ENCODE assay signal across 23 cellular contexts in genomic region chr1:164953095-164953494, GRCh38.
DNase-seq lines count a peak whose midpoint lies in the region; ATAC-seq, FAIRE-seq and TF ChIP-seq lines count a peak whose summit lies in the region.
"Had no signal": no experiment of that assay in that cellular context is flagged by ENCODE, and none has a peak within 500 bp of the region (broad histone marks: within the 10 kb centered on the region; RNA-seq: fewer than 3 reads in every experiment).

No MANE protein-coding gene starts in this region.

- H2BK5ac ChIP-seq in H1 (ENCODE audit: low read depth, low read length) = no peak overlapping the region

- WGBS in heart right ventricle, 2 donors = 62 to 67% methylated on average over 1 of the region's 1 CpG
- WGBS in H1 (ENCODE audit: extremely low coverage in 1 of 2, insufficient coverage in 1 of 2, insufficient read length in 1 of 2, insufficient replicate concordance in 2 of 2, low coverage in 1 of 2, low lambda C conversion rate in 2 of 2, missing lambda C conversion rate in 1 of 2), 2 experiments = 95% methylated on average over 1 of the region's 1 CpG; no CpG with 5 or more reads in 1 of the 2 experiments

- POLR2A ChIA-PET in H1 (lab: Charles Lee; ENCODE audit: partially characterized antibody) = no interaction called here

- FAIRE-seq in H1 (lab: Jason Lieb, UNC) = no peak
- FAIRE-seq: GM18507 had no signal

- TF ChIP-seq POLR2A in H1 (IDR thresholded peaks at IDR 0.05; ENCODE audit: control extremely low read depth in 1 of 2, low read depth in 2 of 2, low read length in 2 of 2) (no peak), uterus (IDR thresholded peaks at IDR 0.05) (no peak)

- H4K20me1 ChIP-seq in H1 (replicated peaks in 1 of 2; ENCODE audit: control insufficient read depth in 1 of 2, insufficient read depth in 2 of 2, low read length in 2 of 2) = no peaks in the 10 kb centered on the region

- no peaks in the 10 kb centered on the region for H3K79me1 ChIP-seq in H1 (ENCODE audit: low read depth, low read length)

- TF ChIP-seq EP300 in H1 (IDR thresholded peaks at IDR 0.05; ENCODE audit: borderline replicate concordance in 1 of 2, low read depth in 2 of 2, low read length in 2 of 2) = no peak

- H3K4ac ChIP-seq in H1 (replicated peaks; ENCODE audit: insufficient read length, low read depth, low read length) = no peak overlapping the region

- H3K27ac ChIP-seq in heart right ventricle (peak overlapping the region in 1 of 10 donors; percentile 29), right atrium auricular region (no peak overlapping the region), H1 (ENCODE audit: low read depth, low read length) (no peak overlapping the region), uterus (peak overlapping the region; percentile 73 to 82)
- H3K27ac ChIP-seq: colonic mucosa, gastrocnemius medialis, tibial artery had no signal

- H3K9me3 ChIP-seq in heart right ventricle (peaks cover 0 to 17% (median 6%) of the 10 kb centered on the region in 11 donors), right atrium auricular region (peaks cover 10 to 15% of the 10 kb centered on the region in 2 donors), H1 (ENCODE audit: insufficient read depth in 2 of 2, low read depth in 1 of 2, low read length in 1 of 2) (no peaks in the 10 kb centered on the region; a peak in 2 of 4 replicates), uterus (peaks cover 0 to 8% of the 10 kb centered on the region in 2 donors)
- H3K9me3 ChIP-seq: gastrocnemius medialis had no signal

- H3K56ac ChIP-seq in H1 (replicated peaks; ENCODE audit: insufficient read length, low read depth, low read length) = no peak overlapping the region

- no peak overlapping the region for H2BK120ac ChIP-seq in H1 (replicated peaks; ENCODE audit: low read depth, low read length)

- no peak overlapping the region for H3K9ac ChIP-seq in H1 (replicated peaks in 1 of 4; ENCODE audit: extremely low read depth in 1 of 4, low read depth in 3 of 4, low read length in 3 of 4)

- H3K4me1 ChIP-seq in heart right ventricle = peaks cover 0 to 40% (median 20%) of the 10 kb centered on the region in 9 donors
- H3K4me1 ChIP-seq in right atrium auricular region = no peaks in the 10 kb centered on the region
- H3K4me1 ChIP-seq in H1 (replicated peaks in 1 of 4; ENCODE audit: control insufficient read depth in 3 of 4, insufficient read depth in 4 of 4, low read length in 3 of 4) = no peaks in the 10 kb centered on the region; a peak in 1 of 7 replicates
- H3K4me1 ChIP-seq in uterus = peaks cover 0 to 17% of the 10 kb centered on the region in 2 donors
- H3K4me1 ChIP-seq: colonic mucosa, gastrocnemius medialis, tibial artery had no signal

- H3K27me3 ChIP-seq in heart right ventricle (no peaks in the 10 kb centered on the region), right atrium auricular region (no peaks in the 10 kb centered on the region), H1 (replicated peaks in 1 of 4; ENCODE audit: control insufficient read depth in 3 of 4, extremely low read depth in 1 of 4, insufficient read depth in 3 of 4, low read length in 3 of 4) (no peaks in the 10 kb centered on the region), uterus (no peaks in the 10 kb centered on the region)
- H3K27me3 ChIP-seq: colonic mucosa, gastrocnemius medialis, MG63, tibial artery had no signal

- no peaks in the 10 kb centered on the region for H3K36me3 ChIP-seq in heart right ventricle
- no peaks in the 10 kb centered on the region for H3K36me3 ChIP-seq in right atrium auricular region
- H3K36me3 ChIP-seq in H1 (ENCODE audit: control insufficient read depth in 2 of 4, insufficient read depth in 4 of 4, low read length in 3 of 4) = no peaks in the 10 kb centered on the region
- H3K36me3 ChIP-seq in uterus = no peaks in the 10 kb centered on the region
- H3K36me3 ChIP-seq: colonic mucosa, gastrocnemius medialis, MG63, tibial artery had no signal

- H3K14ac ChIP-seq in H1 (ENCODE audit: insufficient read length) = no peak overlapping the region

- peak in 6 of 9 donors; percentile 22 to 55 (median 34) for TF ChIP-seq CTCF in heart right ventricle (IDR thresholded peaks at IDR 0.05)
- peak in 1 of 2 donors; percentile 21 for TF ChIP-seq CTCF in right atrium auricular region (IDR thresholded peaks at IDR 0.05)
- peak in 2 of 3 experiments; percentile 21 to 36; a peak in 2 of 4 replicates for TF ChIP-seq CTCF in H1 (IDR thresholded peaks at IDR 0.05; ENCODE audit: control extremely low read depth in 1 of 3, insufficient read depth in 1 of 3, low read depth in 1 of 3, low read length in 3 of 3)
- no peak for TF ChIP-seq CTCF in uterus (IDR thresholded peaks at IDR 0.05)

- H2BK12ac ChIP-seq in H1 (ENCODE audit: low read depth, low read length) = no peak overlapping the region

- no peak overlapping the region for H3K18ac ChIP-seq in H1 (ENCODE audit: extremely low read depth, low read length)

- H3K4me2 ChIP-seq in H1 (ENCODE audit: insufficient read depth in 1 of 2, low read depth in 2 of 2, low read length in 2 of 2) = no peak overlapping the region
- H3K4me2 ChIP-seq: GM23338 had no signal

- peak in 3 of 8 donors; percentile 29 to 54 (median 49) for ATAC-seq in heart right ventricle
- ATAC-seq: activated CD4-positive, CD25-positive, alpha-beta regulatory T cell treated with anti-CD3 and anti-CD28 coated beads, Interleukin-2, amount 50 U/mL, for 24 hours; CD8-positive, alpha-beta T cell; gastrocnemius medialis; stimulated activated naive B cell treated with anti-CD40 and anti-IgM and Interleukin-4, amounts not matched to agents 10 μg/mL and 1 μg/mL and 100 μg/mL, for 72 hours had no signal

- DNase-seq in heart right ventricle (no peak), right atrium auricular region (ENCODE audit: low spot score) (no peak), H1 (ENCODE audit: low read depth in 1 of 2, low spot score in 2 of 2) (no peak), midbrain (lab: John Stamatoyannopoulos, UW) (peak; percentile 14), uterus (no peak), NOMO-1 treated with DMSO at 0.1 percent for 48 hours (lab: John Stamatoyannopoulos, UW; ENCODE audit: unreplicated experiment) (no peak), ecto neural progenitor cell (ENCODE audit: low spot score) (no peak)
- DNase-seq in stimulated activated CD4-positive, alpha-beta T cell treated with anti-CD3 and anti-CD28 coated beads, Interleukin-15, amount 100 ng/mL, for 24 hours = no peak
- DNase-seq: activated CD8-positive, alpha-beta memory T cell treated with anti-CD3 and anti-CD28 coated beads for 24 hours; CD8-positive, alpha-beta T cell; colonic mucosa; gastrocnemius medialis; MG63; naive B cell; NCI-H187 treated with DMSO at 0.1 percent for 48 hours; NCI-H510A; SIG-M5; stimulated activated naive B cell treated with anti-CD40 and anti-IgM and Interleukin-4, amounts not matched to agents 10 μg/mL and 1 μg/mL and 100 μg/mL, for 72 hours; tibial artery had no signal

- no peaks in the 10 kb centered on the region for H3K23me2 ChIP-seq in H1 (ENCODE audit: low read depth, low read length)

- H2BK15ac ChIP-seq in H1 (ENCODE audit: low read length) = no peak overlapping the region

- TF ChIP-seq RAD21 in H1 (IDR thresholded peaks at IDR 0.05 in 1 of 2, conservative IDR thresholded peaks at IDR 0.05 in 1 of 2; ENCODE audit: low read depth in 2 of 2, low read length in 2 of 2) = peak; percentile 61 to 68; a peak in 3 of 4 replicates

- intact Hi-C loops in heart right ventricle (cut with DNase I) (loop anchor here in 1 of 10 donors (5.0 kb wide), 1 partner anchor 96 kb away; no protein-coding TSS in a partner anchor), uterus (cut with DNase I; ENCODE audit: low total_unique reads) (no loop called here)

- CTCF ChIA-PET in H1 (lab: Charles Lee; ENCODE audit: partially characterized antibody) = interaction anchor here (0.5 to 2.0 kb wide), 12 partner anchors 8 to 863 kb away, joined by 3 to 9 read pairs (median 4); no protein-coding TSS in a partner anchor

- H2BK20ac ChIP-seq in H1 (ENCODE audit: low read length) = no peak overlapping the region

- no peak overlapping the region for H3K23ac ChIP-seq in H1 (ENCODE audit: insufficient read length)

- H3K79me2 ChIP-seq in H1 (ENCODE audit: control insufficient read depth in 1 of 2, insufficient read depth in 2 of 2, low read length in 2 of 2) = no peaks in the 10 kb centered on the region

- no peak overlapping the region; the same call in 1 of the 2 replicates for H4K8ac ChIP-seq in H1 (ENCODE audit: extremely low read depth, insufficient read depth, low read length)

- H4K5ac ChIP-seq in H1 (ENCODE audit: insufficient read length, low read depth, low read length) = no peak overlapping the region

- no peak overlapping the region for H2AK5ac ChIP-seq in H1 (ENCODE audit: low read depth, low read length)

- H3K4me3 ChIP-seq in heart right ventricle (no peak overlapping the region), right atrium auricular region (no peak overlapping the region), H1 (ENCODE audit: extremely low read depth in 1 of 4, insufficient read depth in 2 of 4, low read depth in 3 of 4, low read length in 4 of 4) (no peak overlapping the region), uterus (no peak overlapping the region)
- H3K4me3 ChIP-seq: colonic mucosa, gastrocnemius medialis, GM23338, lung, MG63, tibial artery had no signal

- H4K91ac ChIP-seq in H1 (replicated peaks; ENCODE audit: insufficient read length, low read length) = no peak overlapping the region

- H2AFZ ChIP-seq in H1 (ENCODE audit: low read length) = no peak overlapping the region
- H2AFZ ChIP-seq: GM23338 had no signal

TF ChIP-seq in H1, 55 proteins besides CTCF, POLR2A, EP300 and RAD21:
- TF ChIP-seq JUN (IDR thresholded peaks at IDR 0.05; ENCODE audit: low read depth, low read length) (no peak), RNF2 (IDR thresholded peaks at IDR 0.05; ENCODE audit: borderline replicate concordance, low read depth, low read length, missing control alignments, poor library complexity, severe bottlenecking) (no peak), ATF3 (IDR thresholded peaks at IDR 0.05; ENCODE audit: insufficient read depth, low read depth, low read length) (no peak)
TF ChIP-seq in H1: peak in this region for 0.

Comparison
In these comparisons a context has a peak if more than half of its experiments do, and no peak if none do; other contexts are left out.
1. H3K27ac ChIP-seq: peak in uterus (2 of 2); none in right atrium auricular region (0 of 2) and H1 (single experiment).
2. CTCF ChIP-seq: peak in heart right ventricle (6 of 9) and H1 (2 of 3); none in uterus (0 of 4).